ENCODE assay signal across 29 cellular contexts in the genomic region with DNA sequence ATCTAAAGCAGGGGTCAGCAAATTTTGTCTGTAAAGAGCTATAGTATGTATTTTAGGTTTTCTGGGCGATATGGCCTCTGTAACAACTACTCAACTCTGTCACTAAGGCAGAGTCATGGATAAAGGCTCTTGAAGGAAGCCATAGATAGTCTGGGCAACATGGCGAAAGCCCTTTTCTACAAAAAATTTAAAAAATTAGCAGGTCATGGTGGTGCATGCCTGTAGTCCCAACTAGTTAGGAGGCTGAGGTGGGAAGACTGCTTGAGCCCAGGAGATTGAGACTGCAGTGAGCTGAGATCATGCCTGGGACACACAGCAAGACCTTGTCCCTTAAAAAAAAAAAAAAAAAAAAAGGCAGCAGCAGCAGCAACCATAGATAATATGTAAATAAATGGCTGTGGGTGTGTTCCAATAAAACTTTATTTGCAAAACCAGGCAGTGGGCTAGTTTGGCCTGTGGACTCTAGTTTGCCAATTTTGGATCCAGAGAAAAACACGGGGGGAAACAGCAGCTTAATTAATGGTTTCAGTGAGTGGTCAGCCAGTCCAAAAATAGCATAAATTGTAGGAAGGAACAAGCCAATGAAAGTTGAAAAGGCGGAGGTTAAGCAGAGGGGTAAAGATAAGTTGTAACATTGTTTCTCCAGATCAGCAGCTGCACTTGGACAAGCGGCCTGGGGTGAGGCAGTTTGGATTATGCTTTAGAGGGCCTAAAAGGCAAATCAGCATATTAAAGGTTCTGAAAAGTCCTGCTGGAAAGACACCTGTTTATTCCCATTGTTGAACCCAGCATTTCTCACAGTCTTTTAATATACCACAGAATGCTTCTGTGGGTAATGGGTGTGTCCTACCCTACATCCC.
A peak's percentile ranks its signal among the peaks of the same experiment; 100 is the strongest.
DNase-seq lines count a peak whose midpoint lies in the region; ATAC-seq and TF ChIP-seq lines count a peak whose summit lies in the region.
"Had no signal": no experiment of that assay in that cellular context is flagged by ENCODE, and none has a peak within 500 bp of the region (broad histone marks: within the 10 kb centered on the region; RNA-seq: fewer than 3 reads in every experiment).

No MANE protein-coding gene starts in this region.

- no peak overlapping the region for H3K4me3 Mint-ChIP-seq in endodermal cell
- H3K4me3 Mint-ChIP-seq: activated B cell treated with CpG ODN at 0.5 μM for 24 hours; activated CD8-positive, alpha-beta memory T cell treated with anti-CD3 and anti-CD28 coated beads, Interleukin-2, amount 10 ng/mL, durations not matched to agents 7 days and 5 days; activated T-cell treated with anti-CD3 and anti-CD28 coated beads, Interleukin-2, amount 50 U/mL, for 4 hours; CD4-positive, CD25-positive, alpha-beta regulatory T cell; central memory CD8-positive, alpha-beta T cell; HFFc6; naive thymus-derived CD8-positive, alpha-beta T cell; stimulated activated naive B cell treated with anti-CD40 and anti-IgM and Interleukin-4, amounts not matched to agents 10 μg/mL and 1 μg/mL and 100 μg/mL, for 72 hours; T-cell had no signal

- H3K4me1 ChIP-seq in heart right ventricle = peaks cover 0 to 77% (median 33%) of the 10 kb centered on the region in 9 donors
- H3K4me1 ChIP-seq in right atrium auricular region = peaks cover 0 to 34% of the 10 kb centered on the region in 2 donors
- H3K4me1 ChIP-seq in endodermal cell (ENCODE audit: control insufficient read depth, insufficient read depth, low read length) = peaks cover 8% of the 10 kb centered on the region
- peaks cover 21 to 39% of the 10 kb centered on the region in 2 donors for H3K4me1 ChIP-seq in mucosa of rectum (ENCODE audit: control insufficient read depth in 2 of 2, insufficient read depth in 2 of 2, low read length in 2 of 2)
- H3K4me1 ChIP-seq in upper lobe of right lung = peaks cover 9% of the 10 kb centered on the region
- H3K4me1 ChIP-seq: SJSA1, uterus had no signal

- peaks cover 30% of the 10 kb centered on the region for H3K36me3 Mint-ChIP-seq in endodermal cell (ENCODE audit: low read depth)
- H3K36me3 Mint-ChIP-seq: activated CD8-positive, alpha-beta memory T cell treated with anti-CD3 and anti-CD28 coated beads, Interleukin-2, amount 10 ng/mL, durations not matched to agents 7 days and 5 days; CD4-positive, CD25-positive, alpha-beta regulatory T cell; naive thymus-derived CD8-positive, alpha-beta T cell; stimulated activated naive B cell treated with anti-CD40 and anti-IgM and Interleukin-4, amounts not matched to agents 10 μg/mL and 1 μg/mL and 100 μg/mL, for 72 hours; T-cell had no signal

- 54 to 71% methylated on average over 5 of the region's 5 CpGs for WGBS in heart right ventricle, 2 donors
- WGBS in endodermal cell (ENCODE audit: insufficient coverage in 1 of 2, insufficient read length in 1 of 2), 2 experiments = 87 to 88% methylated on average over 3 to 5 of the region's 5 CpGs

- peaks cover 17% of the 10 kb centered on the region for H3K4me1 Mint-ChIP-seq in endodermal cell
- H3K4me1 Mint-ChIP-seq: activated B cell treated with CpG ODN at 0.5 μM for 24 hours; activated CD8-positive, alpha-beta memory T cell treated with anti-CD3 and anti-CD28 coated beads, Interleukin-2, amount 10 ng/mL, durations not matched to agents 7 days and 5 days; CD4-positive, CD25-positive, alpha-beta regulatory T cell; central memory CD8-positive, alpha-beta T cell; naive thymus-derived CD8-positive, alpha-beta T cell; stimulated activated naive B cell treated with anti-CD40 and anti-IgM and Interleukin-4, amounts not matched to agents 10 μg/mL and 1 μg/mL and 100 μg/mL, for 72 hours; T-cell had no signal

- no peak overlapping the region for H3K9ac ChIP-seq in endodermal cell (ENCODE audit: extremely low read depth, low read length, poor library complexity, severe bottlenecking)
- H3K9ac ChIP-seq in mucosa of rectum (ENCODE audit: low read depth in 1 of 2, low read length in 2 of 2) = peak overlapping the region in 1 of 2 donors; percentile 30

- DNase-seq in heart right ventricle (no peak), right atrium auricular region (ENCODE audit: low spot score) (no peak), endodermal cell (no peak), upper lobe of right lung (no peak), activated gamma-delta T cell (lab: John Stamatoyannopoulos, UW) (no peak)
- no peak for DNase-seq in central memory CD4-positive, alpha-beta T cell
- DNase-seq: activated B cell treated with CpG ODN at 0.5 μM for 24 hours; activated CD4-positive, alpha-beta T cell treated with anti-CD3 and anti-CD28 coated beads, Interleukin-2, amount 50 U/mL, for 4 hours; activated CD8-positive, alpha-beta memory T cell treated with anti-CD3 and anti-CD28 coated beads, Interleukin-2, amount 10 ng/mL, durations not matched to agents 7 days and 5 days; activated T-cell treated with anti-CD3 and anti-CD28 coated beads, Interleukin-2, amount 50 U/mL, for 4 hours; CD4-positive, CD25-positive, alpha-beta regulatory T cell; DMS79 treated with DMSO at 0.1 percent for 48 hours; GDM1; HFFc6; hypothalamus; IMR-90; naive thymus-derived CD8-positive, alpha-beta T cell; NCI-H446; NCI-H774; small intestine; stimulated activated naive B cell treated with anti-CD40 and anti-IgM and Interleukin-4, amounts not matched to agents 10 μg/mL and 1 μg/mL and 100 μg/mL, for 72 hours; T-cell; uterus had no signal

- H3K27ac ChIP-seq in heart right ventricle (peak overlapping the region in 8 of 10 donors; percentile 14 to 77 (median 56)), right atrium auricular region (peak overlapping the region in 1 of 2 donors; percentile 19), endodermal cell (ENCODE audit: low read depth, low read length) (no peak overlapping the region), mucosa of rectum (ENCODE audit: low read depth in 2 of 2, low read length in 2 of 2) (peak overlapping the region; percentile 77 to 78), upper lobe of right lung (peak overlapping the region; percentile 70)
- H3K27ac ChIP-seq: A549, SJSA1 had no signal

- H3K9me3 ChIP-seq in heart right ventricle (no peaks in the 10 kb centered on the region), right atrium auricular region (no peaks in the 10 kb centered on the region), endodermal cell (ENCODE audit: control insufficient read depth, low read length) (peaks cover 13% of the 10 kb centered on the region), mucosa of rectum (ENCODE audit: control insufficient read depth in 2 of 2, low read length in 2 of 2) (no peaks in the 10 kb centered on the region), upper lobe of right lung (no peaks in the 10 kb centered on the region)
- H3K9me3 ChIP-seq: A549, gastroesophageal sphincter, SJSA1, uterus had no signal

- TF ChIP-seq CTCF in heart right ventricle (IDR thresholded peaks at IDR 0.05) (no peak), right atrium auricular region (IDR thresholded peaks at IDR 0.05) (no peak), endodermal cell (conservative IDR thresholded peaks at IDR 0.05) (no peak), upper lobe of right lung (IDR thresholded peaks at IDR 0.05) (no peak)

- H3K36me3 ChIP-seq in heart right ventricle = no peaks in the 10 kb centered on the region
- no peaks in the 10 kb centered on the region for H3K36me3 ChIP-seq in right atrium auricular region
- H3K36me3 ChIP-seq in endodermal cell (ENCODE audit: control insufficient read depth, insufficient read depth, low read length) = peaks cover 19% of the 10 kb centered on the region
- peaks cover 0 to 3% of the 10 kb centered on the region in 2 donors for H3K36me3 ChIP-seq in mucosa of rectum (ENCODE audit: control insufficient read depth in 2 of 2, insufficient read depth in 2 of 2, low read length in 2 of 2)
- no peaks in the 10 kb centered on the region for H3K36me3 ChIP-seq in upper lobe of right lung
- H3K36me3 ChIP-seq: gastroesophageal sphincter, SJSA1, uterus had no signal

- H3K9me3 Mint-ChIP-seq in endodermal cell = peaks cover 9% of the 10 kb centered on the region
- H3K9me3 Mint-ChIP-seq: activated B cell treated with CpG ODN at 0.5 μM for 24 hours; activated T-cell treated with anti-CD3 and anti-CD28 coated beads, Interleukin-2, amount 50 U/mL, for 4 hours; central memory CD8-positive, alpha-beta T cell; naive thymus-derived CD8-positive, alpha-beta T cell; stimulated activated naive B cell treated with anti-CD40 and anti-IgM and Interleukin-4, amounts not matched to agents 10 μg/mL and 1 μg/mL and 100 μg/mL, for 72 hours; T-cell had no signal

- peak in 2 of 8 donors; percentile 37 to 42 for ATAC-seq in heart right ventricle
- no peak for ATAC-seq in upper lobe of right lung
- no peak for ATAC-seq in SK-N-SH treated with all-trans-retinoic acid at 6 μM for 48 hours
- ATAC-seq: A549; activated CD8-positive, alpha-beta memory T cell treated with anti-CD3 and anti-CD28 coated beads, Interleukin-2, amount 10 ng/mL, durations not matched to agents 7 days and 5 days; activated T-cell treated with anti-CD3 and anti-CD28 coated beads, Interleukin-2, amount 50 U/mL, for 4 hours; gastroesophageal sphincter; naive thymus-derived CD8-positive, alpha-beta T cell; stimulated activated naive B cell treated with anti-CD40 and anti-IgM and Interleukin-4, amounts not matched to agents 10 μg/mL and 1 μg/mL and 100 μg/mL, for 72 hours; T-cell had no signal

- no peaks in the 10 kb centered on the region for H3K27me3 Mint-ChIP-seq in endodermal cell (ENCODE audit: insufficient read depth)

- H3K27me3 ChIP-seq in heart right ventricle (no peaks in the 10 kb centered on the region), right atrium auricular region (no peaks in the 10 kb centered on the region), endodermal cell (ENCODE audit: control insufficient read depth, insufficient read depth, low read length, poor library complexity, severe bottlenecking) (no peaks in the 10 kb centered on the region), mucosa of rectum (ENCODE audit: control insufficient read depth in 2 of 2, insufficient read depth in 2 of 2, low read length in 2 of 2) (no peaks in the 10 kb centered on the region), upper lobe of right lung (no peaks in the 10 kb centered on the region)
- H3K27me3 ChIP-seq: gastroesophageal sphincter, SJSA1, uterus had no signal

- H3K4me3 ChIP-seq in heart right ventricle = no peak overlapping the region
- no peak overlapping the region for H3K4me3 ChIP-seq in right atrium auricular region
- H3K4me3 ChIP-seq in endodermal cell (ENCODE audit: low read length) = no peak overlapping the region
- H3K4me3 ChIP-seq in mucosa of rectum (ENCODE audit: low read length in 2 of 2) = no peak overlapping the region
- no peak overlapping the region for H3K4me3 ChIP-seq in upper lobe of right lung
- H3K4me3 ChIP-seq: A549, gastroesophageal sphincter, SJSA1, uterus had no signal

- intact Hi-C loops in heart right ventricle (cut with DNase I) (loop anchor here in 2 of 10 donors (5.0 kb wide), 2 partner anchors 43 to 48 kb away; no protein-coding TSS in a partner anchor), upper lobe of right lung (cut with DNase I) (no loop called here)

- H3K27ac Mint-ChIP-seq in endodermal cell = peak overlapping the region; percentile 1
- H3K27ac Mint-ChIP-seq: activated B cell treated with CpG ODN at 0.5 μM for 24 hours; activated CD8-positive, alpha-beta memory T cell treated with anti-CD3 and anti-CD28 coated beads, Interleukin-2, amount 10 ng/mL, durations not matched to agents 7 days and 5 days; CD4-positive, CD25-positive, alpha-beta regulatory T cell; HFFc6; stimulated activated naive B cell treated with anti-CD40 and anti-IgM and Interleukin-4, amounts not matched to agents 10 μg/mL and 1 μg/mL and 100 μg/mL, for 72 hours; T-cell had no signal
